20 cellular contexts compared by ENCODE assay signal in the genomic region with DNA sequence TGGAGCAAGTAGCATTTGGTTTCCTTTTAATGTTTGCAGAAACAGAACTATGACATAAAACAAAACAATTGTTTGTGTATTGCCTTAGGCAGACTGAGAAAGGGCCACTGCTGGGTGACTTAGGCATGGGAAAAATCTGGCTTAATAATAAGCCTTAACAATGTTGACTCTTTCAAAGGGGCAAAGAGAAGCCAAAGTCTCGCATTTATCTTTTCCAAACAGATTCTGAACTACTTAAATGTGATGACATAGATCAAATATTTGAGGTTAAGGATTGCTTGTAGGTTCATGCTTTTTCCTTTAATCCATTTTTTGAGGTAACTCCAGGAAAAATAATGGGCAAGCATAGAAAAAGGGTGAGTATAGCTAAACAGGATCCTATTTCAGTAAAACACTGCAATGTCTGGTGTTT. TPM values are rescaled to one million over a fixed set of nuclear protein-coding genes. Genes with fewer than 3 reads are reported as not detected.
DNase-seq lines count a peak whose midpoint lies in the region; ATAC-seq, FAIRE-seq and TF ChIP-seq lines count a peak whose summit lies in the region.
"Had no signal": no experiment of that assay in that cellular context is flagged by ENCODE, and none has a peak within 500 bp of the region (broad histone marks: within the 10 kb centered on the region; RNA-seq: fewer than 3 reads in every experiment).

No MANE protein-coding gene starts in this region.

- no peak for ATAC-seq in K562
- no peak for ATAC-seq in GM23338
- ATAC-seq: activated CD8-positive, alpha-beta memory T cell treated with anti-CD3 and anti-CD28 coated beads, Interleukin-2, amount 10 ng/mL, durations not matched to agents 7 days and 5 days; gastrocnemius medialis; psoas muscle; stimulated activated naive CD8-positive, alpha-beta T cell treated with anti-CD3 and anti-CD28 coated beads, Interleukin-15, Interleukin-2, amounts not matched to agents 100 U/mL and 50 U/mL, for 24 hours had no signal

- CTCF ChIA-PET in K562 (lab: Yijun Ruan, JAX; ENCODE audit: low intra/inter-chr PET ratio), result interaction anchor here (0.6 to 0.7 kb wide), 2 partner anchors 15 to 767 kb away, joined by 4 read pairs; no protein-coding TSS in a partner anchor

- H3K4me3 ChIP-seq in AG09309 (ENCODE audit: control insufficient read depth, low read depth, low read length) (no peak overlapping the region), K562 (no peak overlapping the region), keratinocyte (ENCODE audit: control insufficient read depth in 2 of 3, extremely low read depth in 1 of 3, insufficient read depth in 2 of 3, low read depth in 1 of 3, low read length in 3 of 3) (no peak overlapping the region), GM23338 (no peak overlapping the region), colonic mucosa (no peak overlapping the region), esophagus muscularis mucosa (no peak overlapping the region)
- H3K4me3 ChIP-seq: BLaER1, gastrocnemius medialis, psoas muscle had no signal

- H3K9ac ChIP-seq in K562 (ENCODE audit: insufficient read depth in 1 of 2, low read depth in 2 of 2, low read length in 2 of 2) (no peak overlapping the region), keratinocyte (ENCODE audit: control insufficient read depth, extremely low read depth, insufficient read depth, low read length) (peak overlapping the region; percentile 36), colonic mucosa (ENCODE audit: low read depth in 2 of 2, low read length in 2 of 2) (no peak overlapping the region)
- H3K9ac ChIP-seq: BLaER1 had no signal

- peaks cover 3% of the 10 kb centered on the region; the same call in 1 of the 2 replicates for H3K9me2 ChIP-seq in GM23338 (ENCODE audit: insufficient read depth)

- no peaks in the 10 kb centered on the region for H3K27me3 Mint-ChIP-seq in GM23338 (ENCODE audit: insufficient read depth, low read depth, poor library complexity)

- H3F3A ChIP-seq in GM23338 (replicated peaks; ENCODE audit: low read depth), result no peaks in the 10 kb centered on the region

- DNase-seq in AG09309 (ENCODE audit: low read depth), result peak; percentile 52
- DNase-seq in HuH-7 (ENCODE audit: low spot score), result peak; percentile 48
- DNase-seq in K562 (ENCODE audit: extremely low read depth in 1 of 4, low spot score in 3 of 4), result no peak
- DNase-seq in keratinocyte (ENCODE audit: low read depth, low spot score), result peak; percentile 42
- DNase-seq in NCI-H2196 (lab: John Stamatoyannopoulos, UW; ENCODE audit: unreplicated experiment), result no peak
- no peak for DNase-seq in GM23338 (ENCODE audit: low spot score)
- no peak for DNase-seq in colonic mucosa
- no peak for DNase-seq in esophagus muscularis mucosa (ENCODE audit: extremely low spot score)
- DNase-seq: activated CD8-positive, alpha-beta memory T cell treated with anti-CD3 and anti-CD28 coated beads, Interleukin-2, amount 10 ng/mL, durations not matched to agents 7 days and 5 days; activated naive CD4-positive, alpha-beta T cell treated with anti-CD3 and anti-CD28 coated beads, Interleukin-2, amount 50 U/mL, for 16 hours; gastrocnemius medialis; NCI-H146; NCI-H748 treated with DMSO at 0.1 percent for 48 hours; psoas muscle; stimulated activated CD4-positive, alpha-beta T cell treated with anti-CD3 and anti-CD28 coated beads, Interleukin-4, amount 100 ng/mL, for 24 hours; stimulated activated naive CD8-positive, alpha-beta T cell treated with anti-CD3 and anti-CD28 coated beads, Interleukin-15, Interleukin-2, amounts not matched to agents 100 U/mL and 50 U/mL, for 24 hours had no signal

- no peaks in the 10 kb centered on the region for H3K79me2 ChIP-seq in K562 (ENCODE audit: control insufficient read depth, insufficient read depth, low read length)
- no peaks in the 10 kb centered on the region for H3K79me2 ChIP-seq in keratinocyte (ENCODE audit: control insufficient read depth, insufficient read depth, low read length)
- H3K79me2 ChIP-seq in GM23338 (replicated peaks; ENCODE audit: insufficient read depth), result no peaks in the 10 kb centered on the region

- peaks cover 0 to 6% of the 10 kb centered on the region in 2 experiments; a peak in 3 of 5 replicates for H3K27me3 ChIP-seq in K562 (ENCODE audit: control insufficient read depth in 2 of 2, insufficient read depth in 2 of 2, low read length in 2 of 2)
- H3K27me3 ChIP-seq in keratinocyte (ENCODE audit: control insufficient read depth, extremely low read depth, insufficient read depth, low read length), result no peaks in the 10 kb centered on the region
- no peaks in the 10 kb centered on the region for H3K27me3 ChIP-seq in GM23338 (ENCODE audit: insufficient read depth)
- no peaks in the 10 kb centered on the region for H3K27me3 ChIP-seq in colonic mucosa
- H3K27me3 ChIP-seq in esophagus muscularis mucosa, result no peaks in the 10 kb centered on the region
- H3K27me3 ChIP-seq: BLaER1, gastrocnemius medialis had no signal

- in situ Hi-C loops in K562 (cut with MboI), result no loop called here

- no peaks in the 10 kb centered on the region for H3K36me3 Mint-ChIP-seq in GM23338 (ENCODE audit: low read depth)
- H3K36me3 Mint-ChIP-seq: activated CD8-positive, alpha-beta memory T cell treated with anti-CD3 and anti-CD28 coated beads, Interleukin-2, amount 10 ng/mL, durations not matched to agents 7 days and 5 days had no signal

- H3K36me3 ChIP-seq in K562 (ENCODE audit: control insufficient read depth, insufficient read depth, low read length) (no peaks in the 10 kb centered on the region), keratinocyte (ENCODE audit: control insufficient read depth in 2 of 2, extremely low read depth in 1 of 2, insufficient read depth in 2 of 2, low read length in 2 of 2) (no peaks in the 10 kb centered on the region), GM23338 (ENCODE audit: insufficient read depth) (no peaks in the 10 kb centered on the region), colonic mucosa (no peaks in the 10 kb centered on the region), esophagus muscularis mucosa (no peaks in the 10 kb centered on the region)
- H3K36me3 ChIP-seq: BLaER1, gastrocnemius medialis had no signal

- no peak overlapping the region for H3K4me3 Mint-ChIP-seq in GM23338
- H3K4me3 Mint-ChIP-seq: activated CD8-positive, alpha-beta memory T cell treated with anti-CD3 and anti-CD28 coated beads, Interleukin-2, amount 10 ng/mL, durations not matched to agents 7 days and 5 days had no signal

- TF ChIP-seq EP300 in K562 (IDR thresholded peaks at IDR 0.05; ENCODE audit: low read length) (no peak), esophagus muscularis mucosa (IDR thresholded peaks at IDR 0.05) (no peak)

- dilution Hi-C loops in keratinocyte (cut with MboI; ENCODE audit: extremely low pct_ligation_motif_present, low sequenced_read_pairs), result no loop called here

- no peaks in the 10 kb centered on the region for H3K9me1 ChIP-seq in K562 (ENCODE audit: control insufficient read depth, insufficient read depth, low read length)
- H3K9me1 ChIP-seq in keratinocyte (ENCODE audit: control insufficient read depth, extremely low read depth, insufficient read depth, low read length), result no peaks in the 10 kb centered on the region

- POLR2A ChIA-PET in K562 (lab: Yijun Ruan, JAX), result interaction anchor here (0.7 to 1.1 kb wide), 2 partner anchors 10 to 686 kb away, joined by 4 read pairs; no protein-coding TSS in a partner anchor

- H3K27ac Mint-ChIP-seq in GM23338, result no peak overlapping the region
- H3K27ac Mint-ChIP-seq: activated CD8-positive, alpha-beta memory T cell treated with anti-CD3 and anti-CD28 coated beads, Interleukin-2, amount 10 ng/mL, durations not matched to agents 7 days and 5 days had no signal

- no peak overlapping the region for H3K27ac ChIP-seq in K562 (ENCODE audit: extremely low read depth, low read depth, low read length)
- H3K27ac ChIP-seq in keratinocyte (ENCODE audit: control insufficient read depth, insufficient read depth, low read length), result peak overlapping the region; percentile 57
- H3K27ac ChIP-seq in GM23338 (ENCODE audit: low read depth), result no peak overlapping the region
- no peak overlapping the region for H3K27ac ChIP-seq in colonic mucosa
- no peak overlapping the region for H3K27ac ChIP-seq in esophagus muscularis mucosa (replicated peaks in 1 of 4)
- H3K27ac ChIP-seq: BLaER1, gastrocnemius medialis, psoas muscle had no signal

- H3K4me2 ChIP-seq in K562 (ENCODE audit: insufficient read depth, low read length) (no peak overlapping the region), keratinocyte (ENCODE audit: control insufficient read depth, extremely low read depth, insufficient read depth, low read depth, low read length) (peak overlapping the region; percentile 58), GM23338 (no peak overlapping the region)
- H3K4me2 ChIP-seq: BLaER1 had no signal

- H4K20me1 ChIP-seq in K562 (replicated peaks; ENCODE audit: control insufficient read depth, insufficient read depth, low read length) (0 out of 2 replicates have a peak, but pooled peaks cover 3% of the 10 kb centered on the region), keratinocyte (ENCODE audit: control insufficient read depth, extremely low read depth, insufficient read depth, low read length) (no peaks in the 10 kb centered on the region), GM23338 (replicated peaks; ENCODE audit: insufficient read depth) (no peaks in the 10 kb centered on the region)
- H4K20me1 ChIP-seq: BLaER1 had no signal

- TF ChIP-seq RAD21 in K562 (CRISPR knock-in tag; conservative IDR thresholded peaks at IDR 0.05 in 1 of 2, IDR thresholded peaks at IDR 0.05 in 1 of 2), result no peak

- 0% methylated on average over 1 of the region's 1 CpG for WGBS in K562 (ENCODE audit: insufficient coverage, low coverage, missing lambda C conversion rate)
- 88% methylated on average over 1 of the region's 1 CpG for WGBS in esophagus muscularis mucosa

- no peak for TF ChIP-seq CTCF in AG09309 (IDR thresholded peaks at IDR 0.05; ENCODE audit: control insufficient read depth, insufficient read depth, low read depth, low read length, missing control alignments)
- TF ChIP-seq CTCF in K562 (IDR thresholded peaks at IDR 0.05 in 2 of 3, conservative IDR thresholded peaks at IDR 0.05 in 1 of 3; ENCODE audit: insufficient read depth in 2 of 3, low read depth in 1 of 3, low read length in 3 of 3), result no peak
- no peak for TF ChIP-seq CTCF in keratinocyte (optimal IDR thresholded peaks at IDR 0.05 in 1 of 3, IDR thresholded peaks at IDR 0.05 in 1 of 3, conservative IDR thresholded peaks at IDR 0.05 in 1 of 3; ENCODE audit: extremely low read depth in 1 of 3, insufficient read depth in 2 of 3, low read length in 3 of 3)
- no peak for TF ChIP-seq CTCF in GM23338 (conservative IDR thresholded peaks at IDR 0.05; ENCODE audit: low read depth in 2 of 2)
- no peak for TF ChIP-seq CTCF in colonic mucosa (IDR thresholded peaks at IDR 0.05)
- TF ChIP-seq CTCF in esophagus muscularis mucosa (IDR thresholded peaks at IDR 0.05), result no peak

- no peak for FAIRE-seq in K562 (lab: Jason Lieb, UNC)
- FAIRE-seq in keratinocyte (lab: Jason Lieb, UNC), result peak; percentile 80
- FAIRE-seq: colon, G401.6, islet of Langerhans had no signal

- H3K9me3 Mint-ChIP-seq in GM23338, result no peaks in the 10 kb centered on the region

- TF ChIP-seq POLR2A in K562 (conservative IDR thresholded peaks at IDR 0.05) (no peak), esophagus muscularis mucosa (IDR thresholded peaks at IDR 0.05; ENCODE audit: low read depth) (no peak)

- intact Hi-C loops in K562 (cut with micrococcal nuclease) (no loop called here), colonic mucosa (cut with DNase I) (no loop called here), esophagus muscularis mucosa (cut with DNase I) (no loop called here)

- H2AFZ ChIP-seq in K562 (ENCODE audit: low read depth, low read length) (no peak overlapping the region), keratinocyte (ENCODE audit: control insufficient read depth, low read length) (peak overlapping the region; percentile 21), GM23338 (no peak overlapping the region)

- no TSS peak for BruUV-seq in K562 (replicated peaks; lab: Mats Ljungman, UMichigan)

- H3K4me1 ChIP-seq in K562 (replicated peaks in 1 of 2; ENCODE audit: control insufficient read depth in 2 of 2, insufficient read depth in 2 of 2, low read length in 2 of 2) (no peaks in the 10 kb centered on the region; a peak in 1 of 5 replicates), keratinocyte (ENCODE audit: control insufficient read depth, extremely low read depth, insufficient read depth, low read length) (peaks cover 29% of the 10 kb centered on the region), GM23338 (ENCODE audit: insufficient read depth) (no peaks in the 10 kb centered on the region), colonic mucosa (no peaks in the 10 kb centered on the region), esophagus muscularis mucosa (no peaks in the 10 kb centered on the region)
- H3K4me1 ChIP-seq: BLaER1, gastrocnemius medialis, psoas muscle had no signal

- no peaks in the 10 kb centered on the region; the same call in 2 of the 3 replicates for H3K4me1 Mint-ChIP-seq in GM23338
- H3K4me1 Mint-ChIP-seq: activated CD8-positive, alpha-beta memory T cell treated with anti-CD3 and anti-CD28 coated beads, Interleukin-2, amount 10 ng/mL, durations not matched to agents 7 days and 5 days had no signal

- H3K9me3 ChIP-seq in K562 (replicated peaks; ENCODE audit: control insufficient read depth, insufficient read depth, low read depth, low read length) (no peaks in the 10 kb centered on the region), keratinocyte (ENCODE audit: control insufficient read depth, low read depth, low read length) (no peaks in the 10 kb centered on the region), colonic mucosa (no peaks in the 10 kb centered on the region), esophagus muscularis mucosa (no peaks in the 10 kb centered on the region)
- H3K9me3 ChIP-seq: BLaER1, gastrocnemius medialis, psoas muscle had no signal

RNA-seq across cellular contexts. Expression of gene ADAT2, which starts 39.6 kb away (rescaled TPM):
- total RNA-seq in K562 (2011; cell fraction: chromatin; rRNA removed; ENCODE audit: low replicate concordance), result 32.1 and 107 TPM in 2 replicates
- total RNA-seq in K562 (2011; cell fraction: nucleolus; rRNA removed), result 16.2 and 27.9 TPM in 2 replicates
- 52.9 and 88.3 TPM in 2 replicates for total RNA-seq in K562 (2011; cell fraction: nucleoplasm; rRNA removed)
- total RNA-seq in K562 (2014; rRNA removed) (21.4 and 22.6 TPM in 2 replicates), K562 (2014; rRNA removed; fragmentation: Illumina TruSeq; extraction: Trizol) (35.7 and 41.0 TPM in 2 replicates), K562 (2015; rRNA removed; fragmentation: Illumina TruSeq; extraction: Trizol) (29.0 and 32.7 TPM in 2 replicates), K562 (2021) (25.9 and 28.4 TPM in 2 replicates), colonic mucosa (1 to 10 TPM; 4.6 to 5.7 TPM), esophagus muscularis mucosa (1 to 10 TPM; 2.4 to 4.0 (median 3.2) TPM)
- polyA plus RNA-seq in K562 (2011; rRNA removed) (48.4 and 60.6 TPM in 2 replicates), K562 (2014; fragmentation: Illumina TruSeq; extraction: Trizol) (29.7 and 31.7 TPM in 2 replicates), K562 (2014; fragmentation: Nextera tagmentation; extraction: Ambion mirVana) (10 to 100 TPM; 13.0 to 18.5 TPM), K562 (2014; rRNA removed) (46.7 and 62.5 TPM in 2 replicates), keratinocyte (8.0 to 23.1 TPM (median 14.8 TPM) in 3 replicates), GM23338 (2016; fragmentation: Nextera tagmentation; extraction: Ambion mirVana) (6.9 and 7.4 TPM in 2 replicates)
- polyA plus RNA-seq in K562 (2011; cell fraction: cytosol; rRNA removed), result 8.6 and 19.2 TPM in 2 replicates
- 74.1 and 78.0 TPM in 2 replicates for polyA plus RNA-seq in K562 (2011; cell fraction: nucleus; rRNA removed)
- polyA plus RNA-seq in K562 (2012), result 19.4 and 22.7 TPM in 2 replicates
- polyA minus RNA-seq in K562 (2011; rRNA and poly(A)+ RNA removed), result 34.7 and 36.7 TPM in 2 replicates
- polyA minus RNA-seq in K562 (2011; cell fraction: cytosol; rRNA and poly(A)+ RNA removed), result 12.5 and 17.0 TPM in 2 replicates
- polyA minus RNA-seq in K562 (2011; cell fraction: nucleus; rRNA and poly(A)+ RNA removed), result 39.2 and 45.5 TPM in 2 replicates
- 9.1 TPM for polyA plus RNA-seq in keratinocyte (2011; ENCODE audit: low read depth)
- polyA plus RNA-seq in keratinocyte (2011; cell fraction: cytosol; rRNA removed), result 2.6 and 5.1 TPM in 2 replicates
- 52.9 and 62.6 TPM in 2 replicates for polyA plus RNA-seq in keratinocyte (2011; cell fraction: nucleus; rRNA removed)
- polyA plus RNA-seq in keratinocyte (2012; ENCODE audit: low replicate concordance), result 6.7 and 9.4 TPM in 2 replicates
- polyA minus RNA-seq in keratinocyte, result 0.85 to 11.7 TPM (median 7.6 TPM) in 3 replicates
- polyA minus RNA-seq in keratinocyte (2011; cell fraction: cytosol; rRNA and poly(A)+ RNA removed), result 5.2 TPM
- 8.8 and 16.8 TPM in 2 replicates for polyA minus RNA-seq in keratinocyte (2011; cell fraction: nucleus; rRNA and poly(A)+ RNA removed)
- total RNA-seq in GM23338 (2014; rRNA removed; shearing (Covaris generic)), result 10.8 and 13.7 TPM in 2 replicates

RNA-seq across cellular contexts. Expression of gene PEX3, which starts 39.7 kb away (rescaled TPM):
- total RNA-seq in K562 (2011; cell fraction: chromatin; rRNA removed; ENCODE audit: low replicate concordance), result 17.1 and 21.7 TPM in 2 replicates
- total RNA-seq in K562 (2011; cell fraction: nucleolus; rRNA removed), result 14.7 and 18.2 TPM in 2 replicates
- 14.9 and 22.7 TPM in 2 replicates for total RNA-seq in K562 (2011; cell fraction: nucleoplasm; rRNA removed)
- total RNA-seq in K562 (2014; rRNA removed) (17.2 and 22.8 TPM in 2 replicates), K562 (2014; rRNA removed; fragmentation: Illumina TruSeq; extraction: Trizol) (30.8 and 32.7 TPM in 2 replicates), K562 (2015; rRNA removed; fragmentation: Illumina TruSeq; extraction: Trizol) (32.7 and 36.7 TPM in 2 replicates), K562 (2021) (18.0 and 21.8 TPM in 2 replicates), colonic mucosa (10 to 100 TPM in 1 of 2 donors, 1 to 10 TPM in 1; 9.1 to 11.1 TPM), esophagus muscularis mucosa (10 to 100 TPM; 15.1 to 24.1 (median 19.7) TPM)
- polyA plus RNA-seq in K562 (2011; rRNA removed) (39.2 and 55.7 TPM in 2 replicates), K562 (2014; fragmentation: Illumina TruSeq; extraction: Trizol) (20.8 and 26.5 TPM in 2 replicates), K562 (2014; fragmentation: Nextera tagmentation; extraction: Ambion mirVana) (10 to 100 TPM; 62.8 to 69.6 TPM), K562 (2014; rRNA removed) (17.1 and 17.3 TPM in 2 replicates), keratinocyte (29.4 to 68.1 TPM (median 67.4 TPM) in 3 replicates), GM23338 (2016; fragmentation: Nextera tagmentation; extraction: Ambion mirVana) (19.4 and 22.7 TPM in 2 replicates)
- polyA plus RNA-seq in K562 (2011; cell fraction: cytosol; rRNA removed), result 12.2 and 12.8 TPM in 2 replicates
- polyA plus RNA-seq in K562 (2011; cell fraction: nucleus; rRNA removed), result 19.7 and 24.5 TPM in 2 replicates
- polyA plus RNA-seq in K562 (2012), result 16.2 and 21.4 TPM in 2 replicates
- polyA minus RNA-seq in K562 (2011; rRNA and poly(A)+ RNA removed), result 23.8 and 30.9 TPM in 2 replicates
- 14.9 and 20.1 TPM in 2 replicates for polyA minus RNA-seq in K562 (2011; cell fraction: cytosol; rRNA and poly(A)+ RNA removed)
- polyA minus RNA-seq in K562 (2011; cell fraction: nucleus; rRNA and poly(A)+ RNA removed), result 27.7 and 38.4 TPM in 2 replicates
- 23.7 TPM for polyA plus RNA-seq in keratinocyte (2011; ENCODE audit: low read depth)
- 21.1 and 41.2 TPM in 2 replicates for polyA plus RNA-seq in keratinocyte (2011; cell fraction: cytosol; rRNA removed)
- 53.1 and 55.4 TPM in 2 replicates for polyA plus RNA-seq in keratinocyte (2011; cell fraction: nucleus; rRNA removed)
- 23.5 and 25.5 TPM in 2 replicates for polyA plus RNA-seq in keratinocyte (2012; ENCODE audit: low replicate concordance)
- polyA minus RNA-seq in keratinocyte, result 13.8 to 33.1 TPM (median 22.5 TPM) in 3 replicates
- 46.0 TPM for polyA minus RNA-seq in keratinocyte (2011; cell fraction: cytosol; rRNA and poly(A)+ RNA removed)
- polyA minus RNA-seq in keratinocyte (2011; cell fraction: nucleus; rRNA and poly(A)+ RNA removed), result 33.9 and 55.9 TPM in 2 replicates
- 13.8 and 16.4 TPM in 2 replicates for total RNA-seq in GM23338 (2014; rRNA removed; shearing (Covaris generic))

Comparison
In these comparisons a context has a peak if more than half of its experiments do, and no peak if none do; other contexts are left out.
1. DNase-seq: peak in AG09309 (single experiment), HuH-7 (single experiment) and keratinocyte (single experiment); none in K562 (0 of 4), NCI-H2196 (single experiment), GM23338 (single experiment), colonic mucosa (single experiment) and esophagus muscularis mucosa (single experiment).